Comparison of ENCODE assay signal across 10 cellular contexts in the genomic region with DNA sequence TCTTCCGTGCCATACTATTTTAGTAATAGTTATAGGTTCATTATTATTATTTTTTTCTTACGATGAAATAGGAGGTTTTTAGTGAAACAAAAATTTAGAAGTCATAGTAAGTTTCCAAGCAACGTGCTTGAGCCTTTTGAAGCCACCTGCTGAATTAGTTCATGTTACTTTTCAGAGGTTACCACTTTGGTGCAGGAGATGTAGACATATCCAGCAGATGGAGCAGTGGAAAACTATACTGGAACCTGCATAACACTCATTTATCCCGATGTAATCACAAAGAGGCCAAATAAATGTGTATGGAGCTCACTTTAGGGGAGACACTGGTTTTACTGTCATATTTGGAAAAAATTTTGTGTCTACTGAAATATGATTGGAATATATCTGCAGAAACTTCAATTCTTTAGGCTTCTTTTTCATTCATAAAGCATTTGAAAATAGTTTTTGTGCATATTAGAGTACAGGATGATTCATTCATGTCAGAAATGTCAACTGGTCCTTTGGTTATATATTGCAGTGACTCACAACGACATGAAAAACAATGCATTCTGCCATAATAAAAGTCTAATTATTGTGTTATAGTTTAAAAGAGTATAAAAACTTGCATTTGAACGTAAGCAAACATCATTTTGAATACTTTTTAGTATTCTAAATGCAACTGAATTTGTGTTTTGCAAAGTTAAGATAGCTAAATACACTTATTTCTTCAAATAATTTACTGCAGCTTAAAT.
DNase-seq lines count a peak whose midpoint lies in the region; ATAC-seq, FAIRE-seq and TF ChIP-seq lines count a peak whose summit lies in the region.
"Had no signal": no experiment of that assay in that cellular context is flagged by ENCODE, and none has a peak within 500 bp of the region (broad histone marks: within the 10 kb centered on the region; RNA-seq: fewer than 3 reads in every experiment).

No MANE protein-coding gene starts in this region.

- no peak for TF ChIP-seq EP300 in neural cell (conservative IDR thresholded peaks at IDR 0.05; ENCODE audit: poor library complexity, severe bottlenecking)

- ATAC-seq in GM19351 (IDR thresholded peaks at IDR 0.05; ENCODE audit: unreplicated experiment) (no peak), GM18498 (IDR thresholded peaks at IDR 0.05; ENCODE audit: unreplicated experiment) (no peak), heart right ventricle (no peak)

- FAIRE-seq in RCC 7860 (lab: Jason Lieb, UNC) = no peak

- peak overlapping the region; percentile 27 for H3K9ac ChIP-seq in neural cell (ENCODE audit: low read length)

- H2AFZ ChIP-seq in neural cell (ENCODE audit: low read depth, low read length) = no peak overlapping the region

- H3K4me1 ChIP-seq in heart right ventricle = peaks cover 0 to 21% (median 13%) of the 10 kb centered on the region in 9 donors

- H3K9me2 ChIP-seq in neural cell (ENCODE audit: insufficient read depth, low read length) = no peaks in the 10 kb centered on the region

- peaks cover 11% of the 10 kb centered on the region for H3K27me3 ChIP-seq in neural cell (ENCODE audit: insufficient read depth, low read depth, low read length)
- H3K27me3 ChIP-seq in heart right ventricle = peaks cover 8 to 86% (median 68%) of the 10 kb centered on the region in 7 donors

- no peaks in the 10 kb centered on the region for H3K36me3 ChIP-seq in neural cell (ENCODE audit: insufficient read depth, low read length)
- H3K36me3 ChIP-seq in heart right ventricle = no peaks in the 10 kb centered on the region

- no peak for TF ChIP-seq CTCF in GM12865 (IDR thresholded peaks at IDR 0.05; ENCODE audit: insufficient read depth, low read depth, low read length, missing control alignments)
- TF ChIP-seq CTCF in neural cell (IDR thresholded peaks at IDR 0.05; ENCODE audit: poor library complexity, severe bottlenecking) = peak; percentile 65
- TF ChIP-seq CTCF in heart right ventricle (IDR thresholded peaks at IDR 0.05) = no peak

- H3K4me3 ChIP-seq in GM12865 (ENCODE audit: low read depth, low read length) (peak overlapping the region; percentile 59; the same call in 1 of the 2 replicates), neural cell (ENCODE audit: low read length) (peak overlapping the region; percentile 89), heart right ventricle (no peak overlapping the region)

- peak overlapping the region; percentile 95 for H3K4me2 ChIP-seq in neural cell (ENCODE audit: low read length)

- H3K9me3 ChIP-seq in neural cell (ENCODE audit: low read length) (no peaks in the 10 kb centered on the region), heart right ventricle (no peaks in the 10 kb centered on the region)

- no peaks in the 10 kb centered on the region for H3K79me2 ChIP-seq in neural cell (replicated peaks; ENCODE audit: insufficient read depth, low read length)

- intact Hi-C loops in heart right ventricle (cut with DNase I) = no loop called here

- TF ChIP-seq RAD21 in neural cell (conservative IDR thresholded peaks at IDR 0.05) = peak; percentile 63

- 14 to 21% methylated on average over 6 of the region's 6 CpGs for WGBS in heart right ventricle, 2 donors

- H4K20me1 ChIP-seq in neural cell (ENCODE audit: insufficient read depth) = no peaks in the 10 kb centered on the region

- peaks cover 6% of the 10 kb centered on the region for H3F3A ChIP-seq in neural cell (ENCODE audit: insufficient read depth, low read length, poor library complexity, severe bottlenecking)

- H3K27ac ChIP-seq in neural cell (ENCODE audit: low read length) (no peak overlapping the region), heart right ventricle (no peak overlapping the region)
- H3K27ac ChIP-seq: skin epidermis had no signal

- peak; percentile 5 for DNase-seq in GM12865 (ENCODE audit: low read depth)
- peak; percentile 34 for DNase-seq in NCI-H1105 treated with DMSO at 0.1 percent for 48 hours (lab: John Stamatoyannopoulos, UW)
- peak; percentile 21 for DNase-seq in cerebellum (ENCODE audit: low spot score)
- DNase-seq in RCC 7860 (ENCODE audit: low spot score) = no peak
- no peak for DNase-seq in heart right ventricle
- DNase-seq: T-helper 9 cell had no signal

TF ChIP-seq in neural cell, 6 proteins besides CTCF, POLR2A, EP300 and RAD21:
- TF ChIP-seq EZH2 (IDR thresholded peaks at IDR 0.05; ENCODE audit: borderline replicate concordance, insufficient read depth, low read length, poor library complexity, severe bottlenecking) (no peak), SMC3 (conservative IDR thresholded peaks at IDR 0.05; ENCODE audit: poor library complexity) (peak; percentile 75)

Comparison
In these comparisons a context has a peak if more than half of its experiments do, and no peak if none do; other contexts are left out.
1. DNase-seq: peak in GM12865 (single experiment), NCI-H1105 treated with DMSO at 0.1 percent for 48 hours (single experiment) and cerebellum (single experiment); none in RCC 7860 (single experiment) and heart right ventricle (0 of 2).
2. H3K4me3 ChIP-seq: peak in GM12865 (single experiment) and neural cell (single experiment); none in heart right ventricle (0 of 10).